ENCODE assay signal across 24 cellular contexts in genomic region chr18:3422905-3423304, GRCh38.
"Had no signal": no experiment of that assay in that cellular context is flagged by ENCODE, and none has a peak within 500 bp of the region (broad histone marks: within the 10 kb centered on the region; RNA-seq: fewer than 3 reads in every experiment).

No MANE protein-coding gene starts in this region.

- H3K36me3 ChIP-seq: colonic mucosa, esophagus squamous epithelium, heart right ventricle, left lung, prostate gland, right atrium auricular region, sigmoid colon, stomach, thyroid gland had no signal

- DNase-seq: colonic mucosa; effector CD8-positive, alpha-beta T cell; endodermal cell; esophagus squamous epithelium; foreskin melanocyte; glutamatergic neuron; heart right ventricle; hippocampal formation; left cardiac atrium; left lung; naive thymus-derived CD8-positive, alpha-beta T cell; nephron progenitor cell; nucleus accumbens; sigmoid colon; stimulated activated CD4-positive, alpha-beta T cell treated with anti-CD3 and anti-CD28 coated beads, Interleukin-2, amount 100 ng/mL, for 24 hours; stimulated activated CD4-positive, alpha-beta T cell treated with anti-CD3 and anti-CD28 coated beads, Interleukin-4, amount 100 ng/mL, for 24 hours; stimulated activated naive CD4-positive, alpha-beta T cell treated with Interleukin-2 at 50 U/mL for 16 hours; stomach; thyroid gland; trophoblast cell had no signal

- H3K27me3 ChIP-seq: colonic mucosa, esophagus squamous epithelium, heart right ventricle, left lung, right atrium auricular region, sigmoid colon, stomach, thyroid gland had no signal

- ATAC-seq: heart right ventricle; left cardiac atrium; left lung; naive thymus-derived CD8-positive, alpha-beta T cell; stimulated activated effector memory CD8-positive, alpha-beta T cell treated with anti-CD3 and anti-CD28 coated beads, Interleukin-12 subunit alpha, Interleukin-12 subunit beta, amount 100 ng/mL, for 72 hours had no signal

- H3K4me1 ChIP-seq: heart right ventricle, prostate gland, right atrium auricular region, sigmoid colon, stomach, thyroid gland had no signal

- H3K27ac ChIP-seq: colonic mucosa, esophagus squamous epithelium, heart right ventricle, left lung, prostate gland, right atrium auricular region, sigmoid colon, thyroid gland had no signal

- FAIRE-seq: islet of Langerhans had no signal

- H3K4me3 ChIP-seq: colonic mucosa, esophagus squamous epithelium, heart right ventricle, left lung, prostate gland, right atrium auricular region, sigmoid colon, stomach, thyroid gland had no signal

- H3K9me3 ChIP-seq: colonic mucosa, esophagus squamous epithelium, prostate gland, right atrium auricular region, sigmoid colon, thyroid gland had no signal
